In genomic region chr9:16221822-16222547, GRCh38 we compare ENCODE assay signal across 16 cellular contexts.
DNase-seq lines count a peak whose midpoint lies in the region; ATAC-seq and TF ChIP-seq lines count a peak whose summit lies in the region.
"Had no signal": no experiment of that assay in that cellular context is flagged by ENCODE, and none has a peak within 500 bp of the region (broad histone marks: within the 10 kb centered on the region; RNA-seq: fewer than 3 reads in every experiment).

No MANE protein-coding gene starts in this region.

- POLR2A ChIA-PET in WTC11 (lab: Charles Lee) = no interaction called here

- H3K4me3 ChIP-seq in mucosa of descending colon (no peak overlapping the region), left lung (no peak overlapping the region)
- H3K4me3 ChIP-seq: colonic mucosa, esophagus squamous epithelium, upper lobe of left lung had no signal

- intact Hi-C loops in mucosa of descending colon (cut with DNase I, micrococcal nuclease) = no loop called here
- intact Hi-C loops in left lung (cut with DNase I) = no loop called here
- intact Hi-C loops in activated T-helper 2 cell treated with anti-CD3 and anti-CD28 coated beads, Interferon-gamma antibody, Interleukin-2, Interleukin-4, amounts not matched to agents 10 μg/mL and 5 μg/mL and 100 μg/mL, durations not matched to agents 14 hours and 24 hours and 36 hours (cut with micrococcal nuclease) = no loop called here

- H3K36me3 Mint-ChIP-seq in WTC11 = no peaks in the 10 kb centered on the region
- no peaks in the 10 kb centered on the region for H3K36me3 Mint-ChIP-seq in activated T-helper 2 cell treated with anti-CD3 and anti-CD28 coated beads, Interferon-gamma antibody, Interleukin-2, Interleukin-4, amounts not matched to agents 10 μg/mL and 5 μg/mL and 100 μg/mL, durations not matched to agents 14 hours and 24 hours and 36 hours (ENCODE audit: low read depth)

- H3K4me1 ChIP-seq in mucosa of descending colon (ENCODE audit: low read depth) (peaks cover 7% of the 10 kb centered on the region), left lung (no peaks in the 10 kb centered on the region)
- H3K4me1 ChIP-seq: colonic mucosa, upper lobe of left lung had no signal

- peak; percentile 49 for DNase-seq in GM03348 (ENCODE audit: low spot score)
- peak; percentile 17 for DNase-seq in GM20000 (ENCODE audit: low spot score)
- no peak for DNase-seq in WTC11 (ENCODE audit: low spot score)
- peak in 1 of 3 donors; percentile 37 for DNase-seq in mucosa of descending colon
- DNase-seq in left lung = no peak
- DNase-seq in activated CD8-positive, alpha-beta memory T cell treated with anti-CD3 and anti-CD28 coated beads, Interleukin-2, amount 50 U/mL, for 4 hours = no peak
- no peak for DNase-seq in activated T-helper 2 cell treated with anti-CD3 and anti-CD28 coated beads, Interferon-gamma antibody, Interleukin-2, Interleukin-4, amounts not matched to agents 10 μg/mL and 5 μg/mL and 100 μg/mL, durations not matched to agents 14 hours and 24 hours and 36 hours (ENCODE audit: low spot score)
- DNase-seq: activated CD4-positive, CD25-positive, alpha-beta regulatory T cell; activated CD8-positive, alpha-beta memory T cell treated with anti-CD3 and anti-CD28 coated beads, Interleukin-2, amount 50 U/mL, for 48 hours; colonic mucosa; esophagus squamous epithelium; IMR-90; SW 1271; upper lobe of left lung had no signal

- ATAC-seq in WTC11 (peak; percentile 26; the same call in 1 of the 2 replicates), mucosa of descending colon (peak; percentile 57), left lung (no peak), GM19467 (IDR thresholded peaks at IDR 0.05; ENCODE audit: unreplicated experiment) (no peak)

- H3K27ac Mint-ChIP-seq in WTC11 = no peak overlapping the region
- H3K27ac Mint-ChIP-seq in activated T-helper 2 cell treated with anti-CD3 and anti-CD28 coated beads, Interferon-gamma antibody, Interleukin-2, Interleukin-4, amounts not matched to agents 10 μg/mL and 5 μg/mL and 100 μg/mL, durations not matched to agents 14 hours and 24 hours and 36 hours = no peak overlapping the region
- H3K27ac Mint-ChIP-seq: B cell had no signal

- H3K9me3 ChIP-seq in mucosa of descending colon (no peaks in the 10 kb centered on the region), left lung (peaks cover 0 to 2% of the 10 kb centered on the region in 2 donors)
- H3K9me3 ChIP-seq: colonic mucosa, esophagus squamous epithelium, upper lobe of left lung had no signal

- H3K4me3 Mint-ChIP-seq in WTC11 = no peak overlapping the region
- no peak overlapping the region for H3K4me3 Mint-ChIP-seq in activated T-helper 2 cell treated with anti-CD3 and anti-CD28 coated beads, Interferon-gamma antibody, Interleukin-2, Interleukin-4, amounts not matched to agents 10 μg/mL and 5 μg/mL and 100 μg/mL, durations not matched to agents 14 hours and 24 hours and 36 hours (ENCODE audit: low read depth)
- H3K4me3 Mint-ChIP-seq: B cell had no signal

- no peaks in the 10 kb centered on the region; the same call in 1 of the 2 replicates for H3K27me3 Mint-ChIP-seq in WTC11 (ENCODE audit: low read depth)
- no peaks in the 10 kb centered on the region for H3K27me3 Mint-ChIP-seq in activated T-helper 2 cell treated with anti-CD3 and anti-CD28 coated beads, Interferon-gamma antibody, Interleukin-2, Interleukin-4, amounts not matched to agents 10 μg/mL and 5 μg/mL and 100 μg/mL, durations not matched to agents 14 hours and 24 hours and 36 hours (ENCODE audit: low read depth)
- H3K27me3 Mint-ChIP-seq: B cell had no signal

- no peaks in the 10 kb centered on the region for H3K27me3 ChIP-seq in left lung
- H3K27me3 ChIP-seq: colonic mucosa, esophagus squamous epithelium, upper lobe of left lung had no signal

- CTCF ChIA-PET in WTC11 (lab: Charles Lee) = no interaction called here

- no peak overlapping the region for H3K27ac ChIP-seq in left lung
- H3K27ac ChIP-seq: colonic mucosa, upper lobe of left lung had no signal

- TF ChIP-seq CTCF in GM20000 (IDR thresholded peaks at IDR 0.05; ENCODE audit: extremely low read depth, missing control alignments) (no peak), WTC11 (IDR thresholded peaks at IDR 0.05) (no peak), mucosa of descending colon (IDR thresholded peaks at IDR 0.05) (no peak), left lung (IDR thresholded peaks at IDR 0.05) (no peak)

- H3K36me3 ChIP-seq in mucosa of descending colon (ENCODE audit: low read depth) = no peaks in the 10 kb centered on the region
- H3K36me3 ChIP-seq in left lung = no peaks in the 10 kb centered on the region
- H3K36me3 ChIP-seq: colonic mucosa, esophagus squamous epithelium, upper lobe of left lung had no signal

- H3K9me3 Mint-ChIP-seq in WTC11 = no peaks in the 10 kb centered on the region
- H3K9me3 Mint-ChIP-seq in activated T-helper 2 cell treated with anti-CD3 and anti-CD28 coated beads, Interferon-gamma antibody, Interleukin-2, Interleukin-4, amounts not matched to agents 10 μg/mL and 5 μg/mL and 100 μg/mL, durations not matched to agents 14 hours and 24 hours and 36 hours = peaks cover 16% of the 10 kb centered on the region

- H3K4me1 Mint-ChIP-seq in WTC11 = peaks cover 18% of the 10 kb centered on the region
- no peaks in the 10 kb centered on the region for H3K4me1 Mint-ChIP-seq in activated T-helper 2 cell treated with anti-CD3 and anti-CD28 coated beads, Interferon-gamma antibody, Interleukin-2, Interleukin-4, amounts not matched to agents 10 μg/mL and 5 μg/mL and 100 μg/mL, durations not matched to agents 14 hours and 24 hours and 36 hours (ENCODE audit: low read depth)
- H3K4me1 Mint-ChIP-seq: B cell had no signal

TF ChIP-seq in WTC11, 78 proteins besides CTCF, POLR2A, EP300 and RAD21 (continues in another document):
- TF ChIP-seq ZMAT4 (CRISPR knock-in tag; IDR thresholded peaks at IDR 0.05) (no peak), IRF1 (CRISPR knock-in tag; IDR thresholded peaks at IDR 0.05) (no peak), ZNF425 (CRISPR knock-in tag; conservative IDR thresholded peaks at IDR 0.05) (no peak), FOXJ3 (CRISPR knock-in tag; IDR thresholded peaks at IDR 0.05; ENCODE audit: borderline replicate concordance) (no peak), NFATC4 (CRISPR knock-in tag; IDR thresholded peaks at IDR 0.05) (no peak), JAZF1 (CRISPR knock-in tag; IDR thresholded peaks at IDR 0.05) (no peak), SOX15 (CRISPR knock-in tag; IDR thresholded peaks at IDR 0.05) (no peak)
- TF ChIP-seq, protein P1, sequence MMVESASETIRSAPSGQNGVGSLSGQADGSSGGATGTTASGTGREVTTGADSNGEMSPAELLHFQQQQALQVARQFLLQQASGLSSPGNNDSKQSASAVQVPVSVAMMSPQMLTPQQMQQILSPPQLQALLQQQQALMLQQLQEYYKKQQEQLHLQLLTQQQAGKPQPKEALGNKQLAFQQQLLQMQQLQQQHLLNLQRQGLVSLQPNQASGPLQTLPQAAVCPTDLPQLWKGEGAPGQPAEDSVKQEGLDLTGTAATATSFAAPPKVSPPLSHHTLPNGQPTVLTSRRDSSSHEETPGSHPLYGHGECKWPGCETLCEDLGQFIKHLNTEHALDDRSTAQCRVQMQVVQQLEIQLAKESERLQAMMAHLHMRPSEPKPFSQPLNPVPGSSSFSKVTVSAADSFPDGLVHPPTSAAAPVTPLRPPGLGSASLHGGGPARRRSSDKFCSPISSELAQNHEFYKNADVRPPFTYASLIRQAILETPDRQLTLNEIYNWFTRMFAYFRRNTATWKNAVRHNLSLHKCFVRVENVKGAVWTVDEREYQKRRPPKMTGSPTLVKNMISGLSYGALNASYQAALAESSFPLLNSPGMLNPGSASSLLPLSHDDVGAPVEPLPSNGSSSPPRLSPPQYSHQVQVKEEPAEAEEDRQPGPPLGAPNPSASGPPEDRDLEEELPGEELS (CRISPR knock-in tag; IDR thresholded peaks at IDR 0.05) = no peak

Comparison
In these comparisons a context has a peak if more than half of its experiments do, and no peak if none do; other contexts are left out.
1. DNase-seq: peak in GM03348 (single experiment) and GM20000 (single experiment); none in WTC11 (single experiment), left lung (0 of 2), activated CD8-positive, alpha-beta memory T cell treated with anti-CD3 and anti-CD28 coated beads, Interleukin-2, amount 50 U/mL, for 4 hours (single experiment) and activated T-helper 2 cell treated with anti-CD3 and anti-CD28 coated beads, Interferon-gamma antibody, Interleukin-2, Interleukin-4, amounts not matched to agents 10 μg/mL and 5 μg/mL and 100 μg/mL, durations not matched to agents 14 hours and 24 hours and 36 hours (single experiment).
2. ATAC-seq: peak in WTC11 (single experiment) and mucosa of descending colon (single experiment); none in left lung (single experiment) and GM19467 (single experiment).